In genomic region chr17:81667754-81668153, GRCh38 we compare ENCODE assay signal across 8 cellular contexts. TPM values are rescaled to one million over a fixed set of nuclear protein-coding genes. Genes with fewer than 3 reads are reported as not detected.
DNase-seq lines count a peak whose midpoint lies in the region; ATAC-seq and TF ChIP-seq lines count a peak whose summit lies in the region.

No MANE protein-coding gene starts in this region.

- POLR2A ChIA-PET in CD8-positive, alpha-beta memory T cell (lab: Charles Lee), result interaction anchor here (0.6 to 1.5 kb wide), 2 partner anchors 16 to 55 kb away, joined by 3 to 5 read pairs; partner anchors contain the start of genes ARL16 and HGS
- POLR2A ChIA-PET in activated naive CD8-positive, alpha-beta T cell treated with anti-CD3 and anti-CD28 coated beads, Interleukin-2, amount 10 ng/mL, durations not matched to agents 7 days and 5 days (lab: Charles Lee), result interaction anchor here (0.7 to 4.2 kb wide), 4 partner anchors 16 to 35 kb away, joined by 4 to 54 read pairs (median 6); partner anchors contain the start of genes ARL16, HGS, MRPL12 and NPLOC4

- peaks cover 26% of the 10 kb centered on the region for H3K36me3 ChIP-seq in CD8-positive, alpha-beta memory T cell (ENCODE audit: insufficient read depth, low read length)

- H3K4me1 ChIP-seq in CD8-positive, alpha-beta memory T cell (ENCODE audit: insufficient read depth, low read length), result peaks cover 45% of the 10 kb centered on the region

- H3K9me3 Mint-ChIP-seq in CD8-positive, alpha-beta memory T cell, result no peaks in the 10 kb centered on the region
- H3K9me3 Mint-ChIP-seq in activated naive CD8-positive, alpha-beta T cell treated with anti-CD3 and anti-CD28 coated beads, Interleukin-2, amount 10 ng/mL, durations not matched to agents 7 days and 5 days, result no peaks in the 10 kb centered on the region
- H3K9me3 Mint-ChIP-seq in mesothelial cell of epicardium, result no peaks in the 10 kb centered on the region

- peak overlapping the region in 6 of 8 donors; percentile 23 to 88 (median 71) for H3K27ac Mint-ChIP-seq in CD8-positive, alpha-beta memory T cell
- peak overlapping the region; percentile 56 for H3K27ac Mint-ChIP-seq in activated naive CD8-positive, alpha-beta T cell treated with anti-CD3 and anti-CD28 coated beads, Interleukin-2, amount 10 ng/mL, durations not matched to agents 7 days and 5 days
- peak overlapping the region; percentile 50 for H3K27ac Mint-ChIP-seq in mesothelial cell of epicardium

- H3K4me3 ChIP-seq in CD8-positive, alpha-beta memory T cell (ENCODE audit: low read length), result no peak overlapping the region
- H3K4me3 ChIP-seq in LNCaP clone FGC (ENCODE audit: low read depth, low read length), result peak overlapping the region; percentile 99

- no peaks in the 10 kb centered on the region for H3K9me3 ChIP-seq in CD8-positive, alpha-beta memory T cell (ENCODE audit: low read length)

- no peak for ATAC-seq in activated naive CD8-positive, alpha-beta T cell treated with anti-CD3 and anti-CD28 coated beads, Interleukin-2, amount 10 ng/mL, durations not matched to agents 7 days and 5 days (ENCODE audit: low read depth)
- ATAC-seq in HG03159 (IDR thresholded peaks at IDR 0.05; ENCODE audit: unreplicated experiment) (no peak), HG02885 (IDR thresholded peaks at IDR 0.05; ENCODE audit: poor library complexity, unreplicated experiment) (no peak), HG03139 (IDR thresholded peaks at IDR 0.05; ENCODE audit: unreplicated experiment) (no peak), GM21529 (IDR thresholded peaks at IDR 0.05; ENCODE audit: unreplicated experiment) (no peak)

- peaks cover 0 to 56% (median 6%) of the 10 kb centered on the region in 3 donors for H3K36me3 Mint-ChIP-seq in CD8-positive, alpha-beta memory T cell
- peaks cover 18% of the 10 kb centered on the region for H3K36me3 Mint-ChIP-seq in activated naive CD8-positive, alpha-beta T cell treated with anti-CD3 and anti-CD28 coated beads, Interleukin-2, amount 10 ng/mL, durations not matched to agents 7 days and 5 days
- peaks cover 10% of the 10 kb centered on the region for H3K36me3 Mint-ChIP-seq in mesothelial cell of epicardium

- peak overlapping the region; percentile 71 to 99 (median 94) for H3K4me3 Mint-ChIP-seq in CD8-positive, alpha-beta memory T cell
- peak overlapping the region; percentile 90 for H3K4me3 Mint-ChIP-seq in activated naive CD8-positive, alpha-beta T cell treated with anti-CD3 and anti-CD28 coated beads, Interleukin-2, amount 10 ng/mL, durations not matched to agents 7 days and 5 days
- H3K4me3 Mint-ChIP-seq in mesothelial cell of epicardium, result peak overlapping the region; percentile 91

- CTCF ChIA-PET in CD8-positive, alpha-beta memory T cell (lab: Charles Lee), result interaction anchor here (1.2 kb wide), 1 partner anchor 17 kb away, joined by 3 read pairs; no protein-coding TSS in a partner anchor

- H3K27me3 ChIP-seq in CD8-positive, alpha-beta memory T cell (ENCODE audit: insufficient read depth, low read length, poor library complexity, severe bottlenecking), result no peaks in the 10 kb centered on the region

- TF ChIP-seq CTCF in LNCaP clone FGC (IDR thresholded peaks at IDR 0.05; ENCODE audit: control insufficient read depth, extremely low read depth, insufficient read depth) (0 out of 2 replicates have a peak, but pooled peaks have one; percentile 5), mesothelial cell of epicardium (IDR thresholded peaks at IDR 0.05; ENCODE audit: unreplicated experiment) (no peak)

- peaks cover 23 to 46% (median 38%) of the 10 kb centered on the region in 3 donors for H3K4me1 Mint-ChIP-seq in CD8-positive, alpha-beta memory T cell
- H3K4me1 Mint-ChIP-seq in activated naive CD8-positive, alpha-beta T cell treated with anti-CD3 and anti-CD28 coated beads, Interleukin-2, amount 10 ng/mL, durations not matched to agents 7 days and 5 days, result peaks cover 37% of the 10 kb centered on the region
- peaks cover 22% of the 10 kb centered on the region for H3K4me1 Mint-ChIP-seq in mesothelial cell of epicardium

- no peaks in the 10 kb centered on the region for H3K27me3 Mint-ChIP-seq in CD8-positive, alpha-beta memory T cell
- no peaks in the 10 kb centered on the region for H3K27me3 Mint-ChIP-seq in activated naive CD8-positive, alpha-beta T cell treated with anti-CD3 and anti-CD28 coated beads, Interleukin-2, amount 10 ng/mL, durations not matched to agents 7 days and 5 days
- H3K27me3 Mint-ChIP-seq in mesothelial cell of epicardium (ENCODE audit: low read depth), result no peaks in the 10 kb centered on the region

- H3K27ac ChIP-seq in CD8-positive, alpha-beta memory T cell (ENCODE audit: low read depth, low read length), result no peak overlapping the region

- no peak for DNase-seq in CD8-positive, alpha-beta memory T cell
- DNase-seq in LNCaP clone FGC (ENCODE audit: low read depth), result no peak
- DNase-seq in activated naive CD8-positive, alpha-beta T cell treated with anti-CD3 and anti-CD28 coated beads, Interleukin-2, amount 10 ng/mL, durations not matched to agents 7 days and 5 days, result no peak
- DNase-seq in mesothelial cell of epicardium (ENCODE audit: low spot score in 2 of 2, unreplicated experiment in 2 of 2), result no peak

RNA-seq across cellular contexts. Expression of gene CCDC137, which starts 1.2 kb away (rescaled TPM):
- 10 to 100 TPM; 68.6 to 70.7 TPM for total RNA-seq in CD8-positive, alpha-beta memory T cell
- polyA plus RNA-seq in CD8-positive, alpha-beta memory T cell, result 22.2 TPM
- total RNA-seq in activated naive CD8-positive, alpha-beta T cell treated with anti-CD3 and anti-CD28 coated beads, Interleukin-2, amount 10 ng/mL, durations not matched to agents 7 days and 5 days, result 10 to 100 TPM; 31.3 to 32.0 TPM
- total RNA-seq in mesothelial cell of epicardium, result 16.3 to 19.6 TPM (median 17.5 TPM) in 3 replicates

RNA-seq across cellular contexts. Expression of gene OXLD1, which starts 1.3 kb away (rescaled TPM):
- total RNA-seq in CD8-positive, alpha-beta memory T cell, result 10 to 100 TPM; 50.8 to 55.7 TPM
- 78.9 TPM for polyA plus RNA-seq in CD8-positive, alpha-beta memory T cell
- total RNA-seq in activated naive CD8-positive, alpha-beta T cell treated with anti-CD3 and anti-CD28 coated beads, Interleukin-2, amount 10 ng/mL, durations not matched to agents 7 days and 5 days, result 10 to 100 TPM; 56.6 to 60.1 TPM
- 23.9 to 26.5 TPM (median 25.7 TPM) in 3 replicates for total RNA-seq in mesothelial cell of epicardium

RNA-seq across cellular contexts. Expression of gene PDE6G, which starts 11.4 kb away (rescaled TPM):
- total RNA-seq in CD8-positive, alpha-beta memory T cell, result 1 to 10 TPM; 1.9 to 2.2 TPM
- polyA plus RNA-seq in CD8-positive, alpha-beta memory T cell, result 1.5 TPM
- total RNA-seq in activated naive CD8-positive, alpha-beta T cell treated with anti-CD3 and anti-CD28 coated beads, Interleukin-2, amount 10 ng/mL, durations not matched to agents 7 days and 5 days, result 10 to 100 TPM; 47.8 to 57.1 TPM
- total RNA-seq in mesothelial cell of epicardium, result 0.59 to 1.4 TPM (median 1.00 TPM) in 3 replicates

RNA-seq across cellular contexts. Expression of gene ARL16, which starts 15.8 kb away (rescaled TPM):
- total RNA-seq in CD8-positive, alpha-beta memory T cell, result 10 to 100 TPM; 16.3 to 19.7 TPM
- polyA plus RNA-seq in CD8-positive, alpha-beta memory T cell, result 33.0 TPM
- 10 to 100 TPM; 17.7 to 19.0 TPM for total RNA-seq in activated naive CD8-positive, alpha-beta T cell treated with anti-CD3 and anti-CD28 coated beads, Interleukin-2, amount 10 ng/mL, durations not matched to agents 7 days and 5 days
- total RNA-seq in mesothelial cell of epicardium, result 42.8 to 44.7 TPM (median 44.5 TPM) in 3 replicates

RNA-seq across cellular contexts. Expression of gene HGS, which starts 16.1 kb away (rescaled TPM):
- 100 to 1,000 TPM; 122 to 135 TPM for total RNA-seq in CD8-positive, alpha-beta memory T cell
- 36.7 TPM for polyA plus RNA-seq in CD8-positive, alpha-beta memory T cell
- 100 to 1,000 TPM; 152 to 164 TPM for total RNA-seq in activated naive CD8-positive, alpha-beta T cell treated with anti-CD3 and anti-CD28 coated beads, Interleukin-2, amount 10 ng/mL, durations not matched to agents 7 days and 5 days
- total RNA-seq in mesothelial cell of epicardium, result 114 to 122 TPM (median 119 TPM) in 3 replicates

Comparison
In these comparisons a context has a peak if more than half of its experiments do, and no peak if none do; other contexts are left out.
1. RNA of gene PDE6G, which starts 11.4 kb away (total RNA-seq): 47.8 to 57.1 TPM in activated naive CD8-positive, alpha-beta T cell treated with anti-CD3 and anti-CD28 coated beads, Interleukin-2, amount 10 ng/mL, durations not matched to agents 7 days and 5 days; 1.9 to 2.2 TPM in CD8-positive, alpha-beta memory T cell and 0.59 to 1.4 TPM in mesothelial cell of epicardium; every median in the first group is over 10 times any median in the second.
2. Peak in every context shown above with its lines, with median percentiles within 50 percentile points of each other: H3K27ac Mint-ChIP-seq and H3K4me3 Mint-ChIP-seq.